Comparison of ENCODE assay signal across 22 cellular contexts in genomic region chr13:74229242-74229641, GRCh38.
"Had no signal": no experiment of that assay in that cellular context is flagged by ENCODE, and none has a peak within 500 bp of the region (broad histone marks: within the 10 kb centered on the region; RNA-seq: fewer than 3 reads in every experiment).

No MANE protein-coding gene starts in this region.

- H3K36me3 ChIP-seq: cardiac muscle cell, gastrocnemius medialis, neural progenitor cell, uterus had no signal

- H3K27me3 ChIP-seq: cardiac muscle cell, dorsolateral prefrontal cortex, gastrocnemius medialis, neural progenitor cell, uterus had no signal

- ATAC-seq: activated CD4-positive, alpha-beta T cell treated with anti-CD3 and anti-CD28 coated beads for 36 hours; activated T-cell treated with anti-CD3 and anti-CD28 coated beads, Interleukin-2, amount 50 U/mL, for 72 hours; gastrocnemius medialis; natural killer cell; sciatic nerve; stimulated activated effector memory CD8-positive, alpha-beta T cell treated with anti-CD3 and anti-CD28 coated beads, Interleukin-12 subunit alpha, Interleukin-12 subunit beta, amount 100 ng/mL, for 72 hours; stimulated activated naive CD8-positive, alpha-beta T cell treated with anti-CD3 and anti-CD28 coated beads, Interleukin-15, amount 100 ng/mL, for 72 hours had no signal

- H3K4me2 ChIP-seq: neural progenitor cell had no signal

- H3K9me3 ChIP-seq: gastrocnemius medialis, uterus had no signal

- DNase-seq: activated CD4-positive, alpha-beta T cell treated with anti-CD3 and anti-CD28 coated beads for 36 hours; activated CD4-positive, CD25-positive, alpha-beta regulatory T cell; activated naive CD4-positive, alpha-beta T cell; activated T-cell treated with anti-CD3 and anti-CD28 coated beads for 4 hours; activated T-cell treated with anti-CD3 and anti-CD28 coated beads, Interleukin-2, amount 50 U/mL, for 72 hours; anterior cingulate cortex; dorsolateral prefrontal cortex; effector memory CD4-positive, alpha-beta T cell; gastrocnemius medialis; glutamatergic neuron; natural killer cell; stimulated activated CD4-positive, alpha-beta T cell treated with anti-CD3 and anti-CD28 coated beads, Interleukin-12 subunit alpha, Interleukin-12 subunit beta, amount 100 ng/mL, for 4 hours; stimulated activated CD4-positive, alpha-beta T cell treated with anti-CD3 and anti-CD28 coated beads, Interleukin-4, amount 100 ng/mL, for 24 hours; stimulated activated naive CD8-positive, alpha-beta T cell treated with anti-CD3 and anti-CD28 coated beads, Interleukin-15, amount 100 ng/mL, for 72 hours; substantia nigra; uterus had no signal

- H2AFZ ChIP-seq: neural progenitor cell had no signal

- H3K4me1 ChIP-seq: gastrocnemius medialis, neural progenitor cell, uterus had no signal

- H3K4me3 ChIP-seq: cardiac muscle cell, coronary artery, dorsolateral prefrontal cortex, gastrocnemius medialis, neural progenitor cell, skin epidermis, uterus had no signal

- H3K9ac ChIP-seq: neural progenitor cell had no signal

- H3K27ac ChIP-seq: cardiac muscle cell, coronary artery, dorsolateral prefrontal cortex, gastrocnemius medialis, neural progenitor cell, skin epidermis, uterus had no signal
